ENCODE assay signal across 10 cellular contexts in the genomic region with DNA sequence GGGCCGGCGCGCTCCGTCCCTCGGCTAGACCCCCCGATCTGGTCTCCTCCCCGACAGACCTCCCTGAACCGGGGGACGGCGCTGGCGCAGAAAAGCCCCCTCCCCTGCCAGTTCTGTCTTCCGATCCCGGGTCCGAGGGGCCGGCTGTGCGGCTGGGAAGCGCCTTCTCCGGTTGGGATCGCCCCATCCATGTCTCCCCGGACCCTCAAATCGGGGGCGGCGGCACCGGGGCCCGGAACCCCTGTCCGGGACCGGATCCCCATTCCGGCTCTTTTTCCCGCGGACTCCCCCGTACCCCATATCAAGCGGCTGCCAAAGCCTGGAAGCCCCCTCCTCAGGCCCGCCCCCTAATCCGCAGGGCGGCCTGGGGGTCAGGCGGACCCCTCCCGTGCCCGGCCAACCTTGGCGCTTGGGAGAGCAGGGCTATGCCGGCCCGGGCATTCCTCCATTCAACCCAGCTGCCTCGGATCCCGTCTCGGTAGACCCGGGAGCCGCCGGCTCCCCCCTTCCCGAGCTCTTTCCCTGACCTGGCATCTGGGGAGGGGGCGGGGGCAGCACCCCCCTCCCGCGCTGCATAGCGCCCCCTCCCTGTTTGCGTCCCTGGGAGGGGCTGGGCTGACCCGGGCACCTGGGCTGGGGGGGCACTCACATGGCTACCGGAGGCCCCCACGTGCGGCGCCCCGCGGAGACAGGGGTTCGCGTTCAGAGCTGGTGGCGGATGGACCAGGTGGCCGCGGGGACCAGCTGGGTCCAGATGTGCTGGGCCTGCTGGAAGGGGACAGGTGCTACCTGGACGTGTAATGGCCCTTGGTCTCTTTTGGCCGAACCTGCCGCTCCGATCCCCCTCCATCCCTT. TPM values are rescaled to one million over a fixed set of nuclear protein-coding genes. Genes with fewer than 3 reads are reported as not detected.
DNase-seq lines count a peak whose midpoint lies in the region; ATAC-seq, FAIRE-seq and TF ChIP-seq lines count a peak whose summit lies in the region.
"Had no signal": no experiment of that assay in that cellular context is flagged by ENCODE, and none has a peak within 500 bp of the region (broad histone marks: within the 10 kb centered on the region; RNA-seq: fewer than 3 reads in every experiment).

No MANE protein-coding gene starts in this region.

- no peaks in the 10 kb centered on the region for H3K79me2 ChIP-seq in mesendoderm (ENCODE audit: control insufficient read depth, insufficient read depth, low read length)

- peak; percentile 43 for ATAC-seq in body of pancreas
- no peak for ATAC-seq in HG03139 (IDR thresholded peaks at IDR 0.05; ENCODE audit: unreplicated experiment)

- no peak for FAIRE-seq in RCC 7860 (lab: Jason Lieb, UNC)

- CTCF ChIA-PET in MCF 10A (lab: Yijun Ruan, JAX): interaction anchor here (1.5 kb wide), 1 partner anchor 33 kb away, joined by 3 read pairs; no protein-coding TSS in a partner anchor

- H3K4ac ChIP-seq in mesendoderm (ENCODE audit: low read depth, low read length): no peak overlapping the region

- no peak overlapping the region for H2BK15ac ChIP-seq in mesendoderm (replicated peaks; ENCODE audit: low read depth)

- peaks cover 0 to 7% of the 10 kb centered on the region in 2 donors for H3K4me1 ChIP-seq in breast epithelium
- peaks cover 15% of the 10 kb centered on the region for H3K4me1 ChIP-seq in body of pancreas
- H3K4me1 ChIP-seq in mesendoderm (ENCODE audit: control insufficient read depth, low read depth, low read length): no peaks in the 10 kb centered on the region

- H3K4me3 Mint-ChIP-seq in MCF 10A (ENCODE audit: unreplicated experiment) (no peak overlapping the region), type B pancreatic cell (peak overlapping the region; percentile 41)

- H3K4me2 ChIP-seq in mesendoderm (ENCODE audit: low read length): peak overlapping the region; percentile 57

- H3K27me3 ChIP-seq in breast epithelium (peaks cover 5 to 60% of the 10 kb centered on the region in 2 donors), body of pancreas (peaks cover 3 to 13% of the 10 kb centered on the region in 2 donors), mesendoderm (ENCODE audit: insufficient read depth, low read length, poor library complexity) (peaks cover 6% of the 10 kb centered on the region)

- H3K27ac ChIP-seq in breast epithelium (no peak overlapping the region), body of pancreas (no peak overlapping the region), mesendoderm (ENCODE audit: low read depth, low read length) (no peak overlapping the region)
- H3K27ac ChIP-seq: C4-2B had no signal

- no peak overlapping the region for H2BK5ac ChIP-seq in mesendoderm (ENCODE audit: low read length)

- H3K9me3 Mint-ChIP-seq in MCF 10A (ENCODE audit: unreplicated experiment) (no peaks in the 10 kb centered on the region), type B pancreatic cell (no peaks in the 10 kb centered on the region)

- H2BK120ac ChIP-seq in mesendoderm (ENCODE audit: low read depth, low read length): no peak overlapping the region

- H3K4me1 Mint-ChIP-seq in MCF 10A (ENCODE audit: insufficient read depth, unreplicated experiment) (no peaks in the 10 kb centered on the region), type B pancreatic cell (ENCODE audit: unreplicated experiment) (peaks cover 9% of the 10 kb centered on the region)

- no peak overlapping the region for H4K5ac ChIP-seq in mesendoderm (ENCODE audit: low read length)

- no peak overlapping the region for H3K27ac Mint-ChIP-seq in MCF 10A (ENCODE audit: low read depth, unreplicated experiment)
- H3K27ac Mint-ChIP-seq in type B pancreatic cell: no peak overlapping the region

- no peak overlapping the region for H4K8ac ChIP-seq in mesendoderm (ENCODE audit: low read depth, low read length)

- DNase-seq in breast epithelium (ENCODE audit: low spot score in 2 of 2) (no peak), MCF 10A (ENCODE audit: unreplicated experiment) (no peak), body of pancreas (peak in 1 of 4 donors; percentile 14), mesendoderm (no peak), type B pancreatic cell (ENCODE audit: extremely low spot score, unreplicated experiment) (no peak), GM13977 (ENCODE audit: low spot score) (no peak), RCC 7860 (ENCODE audit: low spot score) (no peak)
- DNase-seq: NCI-H1436 treated with DMSO at 0.1 percent for 48 hours had no signal

- H3K9me3 ChIP-seq in breast epithelium (no peaks in the 10 kb centered on the region), body of pancreas (no peaks in the 10 kb centered on the region)

- in situ Hi-C loops in GM13977 (cut with MboI; ENCODE audit: low pct_unique_long_range_greater_than_20kb, low sequenced_read_pairs, unreplicated experiment): no loop called here

- no peak overlapping the region for H2AK5ac ChIP-seq in mesendoderm (ENCODE audit: low read length)

- WGBS in body of pancreas, 2 donors: 4 to 60% methylated on average over 2 to 62 of the region's 69 CpGs
- WGBS in mesendoderm (ENCODE audit: extremely low coverage, insufficient coverage, low lambda C conversion rate): no CpG with 5 or more reads among the region's 69 CpGs

- TF ChIP-seq CTCF in breast epithelium (IDR thresholded peaks at IDR 0.05): no peak
- TF ChIP-seq CTCF in MCF 10A (IDR thresholded peaks at IDR 0.05; ENCODE audit: unreplicated experiment): no peak
- no peak for TF ChIP-seq CTCF in body of pancreas (IDR thresholded peaks at IDR 0.05)
- TF ChIP-seq CTCF in type B pancreatic cell (conservative IDR thresholded peaks at IDR 0.05): no peak
- TF ChIP-seq CTCF in GM13977 (IDR thresholded peaks at IDR 0.05; ENCODE audit: extremely low read depth, insufficient read depth, missing control alignments): no peak

- POLR2A ChIA-PET in MCF 10A (lab: Yijun Ruan, JAX): no interaction called here

- intact Hi-C loops in breast epithelium (cut with DNase I; ENCODE audit: low total_unique reads): no loop called here
- intact Hi-C loops in MCF 10A (cut with micrococcal nuclease): no loop called here
- intact Hi-C loops in body of pancreas (cut with DNase I): no loop called here

- H3K36me3 Mint-ChIP-seq in MCF 10A (ENCODE audit: insufficient read depth, unreplicated experiment) (no peaks in the 10 kb centered on the region), type B pancreatic cell (no peaks in the 10 kb centered on the region)

- H3K36me3 ChIP-seq in breast epithelium: no peaks in the 10 kb centered on the region
- H3K36me3 ChIP-seq in body of pancreas (replicated peaks in 1 of 2; ENCODE audit: insufficient read depth in 1 of 2, low read depth in 2 of 2): no peaks in the 10 kb centered on the region
- no peaks in the 10 kb centered on the region for H3K36me3 ChIP-seq in mesendoderm (ENCODE audit: control insufficient read depth, insufficient read depth, low read length)

- peak overlapping the region in 2 of 3 donors; percentile 53 to 69 for H3K4me3 ChIP-seq in breast epithelium
- no peak overlapping the region for H3K4me3 ChIP-seq in body of pancreas
- peak overlapping the region; percentile 8 for H3K4me3 ChIP-seq in mesendoderm (ENCODE audit: low read length)

- H3K18ac ChIP-seq in mesendoderm (ENCODE audit: low read length): no peak overlapping the region

- BruUV-seq in MCF 10A (replicated peaks; lab: Mats Ljungman, UMichigan): no TSS peak

- peaks cover 78% of the 10 kb centered on the region for H3K27me3 Mint-ChIP-seq in MCF 10A (ENCODE audit: insufficient read depth, unreplicated experiment)
- H3K27me3 Mint-ChIP-seq in type B pancreatic cell: peaks cover 85% of the 10 kb centered on the region

- H3K9ac ChIP-seq in mesendoderm (ENCODE audit: low read length): peak overlapping the region; percentile 52

- TF ChIP-seq POLR2A in breast epithelium (IDR thresholded peaks at IDR 0.05): no peak
- TF ChIP-seq POLR2A in body of pancreas (IDR thresholded peaks at IDR 0.05): no peak

- H3K23ac ChIP-seq in mesendoderm (ENCODE audit: low read length): no peak overlapping the region

- H3K56ac ChIP-seq in mesendoderm (ENCODE audit: low read length): peak overlapping the region; percentile 64

- H3K79me1 ChIP-seq in mesendoderm (ENCODE audit: low read length): no peaks in the 10 kb centered on the region

RNA-seq across cellular contexts. Expression of a gene that starts 0.6 kb away (rescaled TPM):
- 10 to 100 TPM; 22.0 to 26.9 (median 24.0) TPM for total RNA-seq in breast epithelium
- total RNA-seq in MCF 10A (2022): 80.3 and 87.6 TPM in 2 replicates
- 10 to 100 TPM; 23.1 to 60.0 TPM for total RNA-seq in body of pancreas
- 49.0 TPM for polyA plus RNA-seq in mesendoderm (2013, experiment 1 of 2)
- 50.3 TPM for polyA plus RNA-seq in mesendoderm (2013, experiment 2 of 2)
- total RNA-seq in type B pancreatic cell (ENCODE audit: low replicate concordance): 78.0 and 79.8 TPM in 2 replicates

Comparison
In these comparisons a context has a peak if more than half of its experiments do, and no peak if none do; other contexts are left out.
1. H3K4me3 ChIP-seq: peak in breast epithelium (2 of 3) and mesendoderm (single experiment); none in body of pancreas (0 of 2).